20 cellular contexts compared by ENCODE assay signal in the genomic region with DNA sequence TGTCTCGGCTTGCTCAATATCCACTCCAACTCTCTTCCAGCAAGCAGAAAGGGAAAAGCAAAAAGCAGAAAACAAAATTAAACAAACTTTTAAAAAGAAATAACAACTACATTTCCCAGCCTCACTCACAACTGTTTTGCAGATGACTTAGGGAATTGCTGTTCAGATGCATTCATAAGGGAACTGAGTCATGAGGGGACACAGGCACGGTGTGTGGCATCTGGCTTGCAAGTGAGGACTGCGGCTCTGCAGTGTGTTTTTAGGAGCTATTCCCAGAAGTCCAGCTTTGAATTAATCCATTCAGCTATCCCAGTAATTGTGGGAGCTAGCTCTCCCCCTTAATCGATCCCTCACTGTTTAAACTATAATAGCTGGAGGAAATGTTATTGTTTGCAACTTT. TPM values are rescaled to one million over a fixed set of nuclear protein-coding genes. Genes with fewer than 3 reads are reported as not detected.
"Had no signal": no experiment of that assay in that cellular context is flagged by ENCODE, and none has a peak within 500 bp of the region (broad histone marks: within the 10 kb centered on the region; RNA-seq: fewer than 3 reads in every experiment).

No MANE protein-coding gene starts in this region.

- H3K27ac Mint-ChIP-seq: activated B cell treated with CpG ODN at 0.5 μM for 24 hours; activated CD8-positive, alpha-beta T cell treated with anti-CD3 and anti-CD28 coated beads, Interleukin-2, amount 10 ng/mL, durations not matched to agents 7 days and 5 days; activated naive CD8-positive, alpha-beta T cell treated with anti-CD3 and anti-CD28 coated beads for 36 hours; activated T-cell treated with anti-CD3 and anti-CD28 coated beads, Interleukin-2, amount 50 U/mL, for 72 hours; dendritic cell treated with granulocyte-macrophage colony-stimulating factor and Interleukin-4, amounts not matched to agents 40 ng/mL and 50 ng/mL, for 4 days; neural progenitor cell had no signal

- ATAC-seq: activated CD8-positive, alpha-beta T cell treated with anti-CD3 and anti-CD28 coated beads, Interleukin-2, amount 10 ng/mL, durations not matched to agents 7 days and 5 days; activated T-cell treated with anti-CD3 and anti-CD28 coated beads, Interleukin-2, amount 50 U/mL, for 72 hours; upper lobe of right lung had no signal

- H3K36me3 Mint-ChIP-seq: activated naive CD8-positive, alpha-beta T cell treated with anti-CD3 and anti-CD28 coated beads for 36 hours had no signal

- H3K27me3 Mint-ChIP-seq: activated B cell treated with CpG ODN at 0.5 μM for 24 hours; activated naive CD8-positive, alpha-beta T cell treated with anti-CD3 and anti-CD28 coated beads for 36 hours; dendritic cell treated with granulocyte-macrophage colony-stimulating factor and Interleukin-4, amounts not matched to agents 40 ng/mL and 50 ng/mL, for 4 days had no signal

- H3K4me1 Mint-ChIP-seq: activated B cell treated with CpG ODN at 0.5 μM for 24 hours; activated naive CD8-positive, alpha-beta T cell treated with anti-CD3 and anti-CD28 coated beads for 36 hours had no signal

- H3K27me3 ChIP-seq: breast epithelium, neural progenitor cell, ovary, stomach, upper lobe of right lung had no signal

- H3K4me3 Mint-ChIP-seq: activated B cell treated with CpG ODN at 0.5 μM for 24 hours; activated CD8-positive, alpha-beta T cell treated with anti-CD3 and anti-CD28 coated beads, Interleukin-2, amount 10 ng/mL, durations not matched to agents 7 days and 5 days; activated naive CD8-positive, alpha-beta T cell treated with anti-CD3 and anti-CD28 coated beads for 36 hours; activated T-cell treated with anti-CD3 and anti-CD28 coated beads, Interleukin-2, amount 50 U/mL, for 72 hours; dendritic cell treated with granulocyte-macrophage colony-stimulating factor and Interleukin-4, amounts not matched to agents 40 ng/mL and 50 ng/mL, for 4 days; neural progenitor cell had no signal

- H3K27ac ChIP-seq: neural progenitor cell, ovary, stomach, thoracic aorta, upper lobe of right lung had no signal

- H3K4me2 ChIP-seq: neural progenitor cell had no signal

- DNase-seq: activated B cell treated with CpG ODN at 0.5 μM for 24 hours; activated CD4-positive, alpha-beta T cell treated with anti-CD3 and anti-CD28 coated beads for 48 hours; activated CD8-positive, alpha-beta memory T cell treated with anti-CD3 and anti-CD28 coated beads, Interleukin-2, amount 50 U/mL, for 48 hours; activated CD8-positive, alpha-beta T cell treated with anti-CD3 and anti-CD28 coated beads, Interleukin-2, amount 10 ng/mL, durations not matched to agents 7 days and 5 days; activated gamma-delta T cell treated with Interleukin-2 at 50 U/mL for 16 hours; activated naive CD8-positive, alpha-beta T cell treated with anti-CD3 and anti-CD28 coated beads for 36 hours; activated T-cell treated with anti-CD3 and anti-CD28 coated beads, Interleukin-2, amount 50 U/mL, for 72 hours; cerebellar nuclear complex; kidney glomerular epithelial cell; ovary; stimulated activated CD4-positive, alpha-beta T cell treated with anti-CD3 and anti-CD28 coated beads, Interleukin-12 subunit alpha, Interleukin-12 subunit beta, amount 100 ng/mL, for 4 hours; stimulated activated CD4-positive, alpha-beta T cell treated with anti-CD3 and anti-CD28 coated beads, Interleukin-2, amount 100 ng/mL, for 24 hours; stomach; SW 1271; upper lobe of right lung had no signal

- H3K4me3 ChIP-seq: breast epithelium, neural progenitor cell, ovary, stomach, thoracic aorta, upper lobe of right lung had no signal

- H3K9ac ChIP-seq: neural progenitor cell had no signal

- H3K9me3 Mint-ChIP-seq: activated B cell treated with CpG ODN at 0.5 μM for 24 hours had no signal

- H3K4me1 ChIP-seq: breast epithelium, neural progenitor cell, upper lobe of right lung had no signal

- H3K36me3 ChIP-seq: breast epithelium, neural progenitor cell, ovary, stomach, thoracic aorta, upper lobe of right lung had no signal

- H2AFZ ChIP-seq: neural progenitor cell had no signal

- H3K9me3 ChIP-seq: breast epithelium, ovary, stomach, thoracic aorta, upper lobe of right lung had no signal

RNA-seq across cellular contexts. Expression of a gene that starts 30.3 kb away (rescaled TPM):
- total RNA-seq: activated B cell treated with CpG ODN at 0.5 μM for 24 hours; activated CD8-positive, alpha-beta T cell treated with anti-CD3 and anti-CD28 coated beads, Interleukin-2, amount 10 ng/mL, durations not matched to agents 7 days and 5 days; activated naive CD8-positive, alpha-beta T cell treated with anti-CD3 and anti-CD28 coated beads for 36 hours; activated T-cell treated with anti-CD3 and anti-CD28 coated beads, Interleukin-2, amount 50 U/mL, for 72 hours; T-helper 2 cell treated with Interferon-gamma antibody and Interleukin-4, amounts not matched to agents 100 ng/mL and 5 ng/mL, for 36 hours had no signal
